Comparison of ENCODE assay signal across 15 cellular contexts in the genomic region with DNA sequence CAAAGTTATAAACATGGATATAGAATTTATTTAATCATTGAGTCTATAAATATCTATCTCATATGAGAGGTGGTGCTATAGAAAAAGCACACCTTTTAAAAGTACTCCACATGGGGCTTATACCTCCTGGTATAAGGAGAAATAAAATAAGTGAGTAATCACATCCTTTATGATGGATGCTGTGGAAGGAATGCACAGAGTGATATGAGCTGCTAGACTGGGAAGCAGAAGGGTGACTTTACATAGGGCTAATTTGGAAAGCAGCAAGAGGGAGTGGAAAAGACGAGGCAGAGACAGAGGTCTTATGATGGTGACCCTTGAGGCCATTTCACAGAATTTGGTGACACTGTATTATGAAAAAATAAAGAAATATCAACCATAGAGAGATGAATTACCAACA. TPM values are rescaled to one million over a fixed set of nuclear protein-coding genes. Genes with fewer than 3 reads are reported as not detected.
DNase-seq lines count a peak whose midpoint lies in the region; FAIRE-seq and TF ChIP-seq lines count a peak whose summit lies in the region.
"Had no signal": no experiment of that assay in that cellular context is flagged by ENCODE, and none has a peak within 500 bp of the region (broad histone marks: within the 10 kb centered on the region; RNA-seq: fewer than 3 reads in every experiment).

No MANE protein-coding gene starts in this region.

- no peak overlapping the region for H3K9ac ChIP-seq in astrocyte (ENCODE audit: low read length)

- H3K27me3 Mint-ChIP-seq in Calu3 (ENCODE audit: unreplicated experiment) (peaks cover 12% of the 10 kb centered on the region), astrocyte (ENCODE audit: low read depth, unreplicated experiment) (no peaks in the 10 kb centered on the region), mesothelial cell of epicardium (ENCODE audit: low read depth) (no peaks in the 10 kb centered on the region), immature natural killer cell (ENCODE audit: low read depth in 3 of 3) (peaks cover 2 to 5% (median 2%) of the 10 kb centered on the region in 3 donors)

- H3K9me3 ChIP-seq in astrocyte (ENCODE audit: insufficient read depth, low read depth, low read length) = no peaks in the 10 kb centered on the region
- H3K9me3 ChIP-seq: HAP-1 had no signal

- H3K27ac ChIP-seq in astrocyte (ENCODE audit: low read depth, low read length) = peak overlapping the region; percentile 7
- H3K27ac ChIP-seq: C4-2B had no signal

- H3K27ac Mint-ChIP-seq in Calu3 (ENCODE audit: unreplicated experiment) (peak overlapping the region; percentile 19), astrocyte (ENCODE audit: unreplicated experiment) (no peak overlapping the region), mesothelial cell of epicardium (no peak overlapping the region), immature natural killer cell (no peak overlapping the region)

- H3K36me3 Mint-ChIP-seq in Calu3 (ENCODE audit: insufficient read depth, unreplicated experiment) = peaks cover 11% of the 10 kb centered on the region
- H3K36me3 Mint-ChIP-seq in astrocyte (ENCODE audit: low read depth, unreplicated experiment) = no peaks in the 10 kb centered on the region
- peaks cover 5% of the 10 kb centered on the region for H3K36me3 Mint-ChIP-seq in mesothelial cell of epicardium
- no peaks in the 10 kb centered on the region for H3K36me3 Mint-ChIP-seq in immature natural killer cell

- no TSS peak for BruUV-seq in Calu3 (replicated peaks; lab: Mats Ljungman, UMichigan)

- CTCF ChIA-PET in Calu3 (lab: Charles Lee) = interaction anchor here (0.7 to 1.1 kb wide), 2 partner anchors 36 to 38 kb away, joined by 3 read pairs; no protein-coding TSS in a partner anchor

- FAIRE-seq in astrocyte (lab: Jason Lieb, UNC) = peak; percentile 23
- FAIRE-seq: K562 had no signal

- H3K4me1 Mint-ChIP-seq in Calu3 (ENCODE audit: low read depth, unreplicated experiment) (peaks cover 59% of the 10 kb centered on the region), astrocyte (ENCODE audit: low read depth, unreplicated experiment) (peaks cover 32% of the 10 kb centered on the region), mesothelial cell of epicardium (peaks cover 18% of the 10 kb centered on the region), immature natural killer cell (peaks cover 21 to 24% of the 10 kb centered on the region in 2 donors)

- H3K79me2 ChIP-seq in astrocyte (ENCODE audit: insufficient read depth, low read length) = no peaks in the 10 kb centered on the region

- no peak for DNase-seq in Calu3
- peak; percentile 7 for DNase-seq in HT1080 (ENCODE audit: low read depth)
- DNase-seq in astrocyte (ENCODE audit: low read depth) = peak; percentile 25
- peak; percentile 21 for DNase-seq in iris pigment epithelial cell (ENCODE audit: low read depth)
- DNase-seq in mesothelial cell of epicardium (ENCODE audit: low spot score in 2 of 2, unreplicated experiment in 2 of 2) = no peak
- DNase-seq in H7 = no peak
- DNase-seq in immature natural killer cell = no peak
- DNase-seq in NCI-H2196 (lab: John Stamatoyannopoulos, UW; ENCODE audit: unreplicated experiment) = no peak
- DNase-seq: DMS153, NCI-H2081 treated with DMSO at 0.1 percent for 48 hours, NCI-H524, SHP77 treated with DMSO at 0.1 percent for 48 hours had no signal

- H3K4me2 ChIP-seq in astrocyte (ENCODE audit: low read length) = peak overlapping the region; percentile 69

- no peaks in the 10 kb centered on the region for H3K36me3 ChIP-seq in astrocyte (ENCODE audit: insufficient read depth, low read length)
- no peaks in the 10 kb centered on the region for H3K36me3 ChIP-seq in H7 (replicated peaks; ENCODE audit: control insufficient read depth, insufficient read depth, low read length)
- H3K36me3 ChIP-seq: HAP-1 had no signal

- TF ChIP-seq CTCF in Calu3 (IDR thresholded peaks at IDR 0.05; ENCODE audit: unreplicated experiment) = no peak
- TF ChIP-seq CTCF in astrocyte (IDR thresholded peaks at IDR 0.05; ENCODE audit: insufficient read depth, low read depth, low read length) = no peak
- TF ChIP-seq CTCF in mesothelial cell of epicardium (IDR thresholded peaks at IDR 0.05; ENCODE audit: unreplicated experiment) = no peak

- H3K4me3 ChIP-seq in astrocyte (ENCODE audit: insufficient read depth, low read depth, low read length) (no peak overlapping the region), H7 (ENCODE audit: insufficient read depth, low read depth, low read length) (no peak overlapping the region)
- H3K4me3 ChIP-seq: HAP-1, K562 had no signal

- intact Hi-C loops in Calu3 (cut with micrococcal nuclease; ENCODE audit: unreplicated experiment) = loop anchor here (2.0 kb wide), 1 partner anchor 254 kb away; no protein-coding TSS in a partner anchor

- H3K4me3 Mint-ChIP-seq in Calu3 (ENCODE audit: low read depth, unreplicated experiment) (peak overlapping the region; percentile 5), astrocyte (ENCODE audit: unreplicated experiment) (no peak overlapping the region), mesothelial cell of epicardium (no peak overlapping the region), immature natural killer cell (no peak overlapping the region)

- H3K9me3 Mint-ChIP-seq in Calu3 (ENCODE audit: low read depth, unreplicated experiment) (peaks cover 3% of the 10 kb centered on the region), astrocyte (ENCODE audit: unreplicated experiment) (no peaks in the 10 kb centered on the region), mesothelial cell of epicardium (peaks cover 9% of the 10 kb centered on the region), immature natural killer cell (no peaks in the 10 kb centered on the region)

- H4K20me1 ChIP-seq in astrocyte (ENCODE audit: insufficient read depth, low read length) = no peaks in the 10 kb centered on the region

- H3K4me1 ChIP-seq in astrocyte (ENCODE audit: insufficient read depth, low read length) = peaks cover 39% of the 10 kb centered on the region
- H3K4me1 ChIP-seq: HAP-1 had no signal

- no peak overlapping the region for H2AFZ ChIP-seq in astrocyte (ENCODE audit: low read depth, low read length)

- no peaks in the 10 kb centered on the region for H3K27me3 ChIP-seq in astrocyte (ENCODE audit: insufficient read depth, low read length)
- H3K27me3 ChIP-seq in H7 (ENCODE audit: control insufficient read depth, insufficient read depth, low read length) = no peaks in the 10 kb centered on the region

RNA-seq across cellular contexts. Expression of a gene that starts 59.4 kb away (rescaled TPM):
- 280 and 288 TPM in 2 replicates for total RNA-seq in Calu3 (2022)
- total RNA-seq in HT1080 (2014; rRNA removed; shearing (Covaris generic)) = 20.0 and 21.7 TPM in 2 replicates
- 9.5 and 13.4 TPM in 2 replicates for polyA plus RNA-seq in HT1080 (2015; cell fraction: cytosol; rRNA removed)
- 23.2 and 24.2 TPM in 2 replicates for polyA plus RNA-seq in HT1080 (2015; cell fraction: nucleus; rRNA removed)
- 40.4 and 48.1 TPM in 2 replicates for total RNA-seq in astrocyte
- 45.6 to 49.7 TPM (median 48.0 TPM) in 3 replicates for total RNA-seq in mesothelial cell of epicardium
- 5.3 and 8.6 TPM in 2 replicates for total RNA-seq in H7 (2014; rRNA removed; shearing (Covaris generic))
- 1 to 10 TPM; 2.6 to 4.0 (median 3.5) TPM for polyA plus RNA-seq in immature natural killer cell
- polyA plus RNA-seq: K562 had no signal

Comparison
In these comparisons a context has a peak if more than half of its experiments do, and no peak if none do; other contexts are left out.
1. DNase-seq: peak in HT1080 (single experiment), astrocyte (single experiment) and iris pigment epithelial cell (single experiment); none in Calu3 (single experiment), mesothelial cell of epicardium (0 of 2), H7 (single experiment), immature natural killer cell (0 of 3) and NCI-H2196 (single experiment).